In genomic region chr14:101241807-101242278, GRCh38 we compare ENCODE assay signal across 22 cellular contexts.
A peak's percentile ranks its signal among the peaks of the same experiment; 100 is the strongest.
DNase-seq lines count a peak whose midpoint lies in the region; ATAC-seq and TF ChIP-seq lines count a peak whose summit lies in the region.
"Had no signal": no experiment of that assay in that cellular context is flagged by ENCODE, and none has a peak within 500 bp of the region (broad histone marks: within the 10 kb centered on the region; RNA-seq: fewer than 3 reads in every experiment).

No MANE protein-coding gene starts in this region.

- TF ChIP-seq CTCF in Peyer's patch (IDR thresholded peaks at IDR 0.05) = no peak
- no peak for TF ChIP-seq CTCF in GM20000 (IDR thresholded peaks at IDR 0.05; ENCODE audit: extremely low read depth, missing control alignments)

- ATAC-seq in Right ventricle myocardium superior (ENCODE audit: poor library complexity) (no peak), GM19351 (IDR thresholded peaks at IDR 0.05; ENCODE audit: unreplicated experiment) (no peak)
- ATAC-seq: left lung, right cardiac atrium had no signal

- H3K18ac ChIP-seq in mesenchymal stem cell (ENCODE audit: low read depth in 1 of 2, low read length in 2 of 2) = no peak overlapping the region

- H3K9ac ChIP-seq in mesenchymal stem cell (ENCODE audit: low read length) = no peak overlapping the region
- H3K9ac ChIP-seq: parathyroid adenoma had no signal

- H2BK15ac ChIP-seq in mesenchymal stem cell (ENCODE audit: low read depth, poor library complexity, severe bottlenecking) = no peak overlapping the region

- H3K23ac ChIP-seq in mesenchymal stem cell (ENCODE audit: low read length in 2 of 2) = no peak overlapping the region

- H3K27me3 ChIP-seq in Peyer's patch (no peaks in the 10 kb centered on the region), mesenchymal stem cell (ENCODE audit: control insufficient read depth in 1 of 2, insufficient read depth in 1 of 2, low read length in 2 of 2) (peaks cover 23 to 38% of the 10 kb centered on the region in 2 experiments)
- H3K27me3 ChIP-seq: ascending aorta had no signal

- H2BK120ac ChIP-seq in mesenchymal stem cell (ENCODE audit: low read depth, low read length) = no peak overlapping the region

- H3K27ac ChIP-seq in Peyer's patch = no peak overlapping the region
- H3K27ac ChIP-seq in mesenchymal stem cell (ENCODE audit: low read length, poor library complexity, severe bottlenecking) = no peak overlapping the region
- H3K27ac ChIP-seq: ascending aorta, left lung, parathyroid adenoma, thoracic aorta had no signal

- no peak overlapping the region for H3K14ac ChIP-seq in mesenchymal stem cell (ENCODE audit: low read length in 2 of 2)

- no peak overlapping the region for H4K91ac ChIP-seq in mesenchymal stem cell (ENCODE audit: low read length)

- no peaks in the 10 kb centered on the region for H3K9me3 ChIP-seq in Peyer's patch
- H3K9me3 ChIP-seq in mesenchymal stem cell (ENCODE audit: control insufficient read depth, low read length) = no peaks in the 10 kb centered on the region
- H3K9me3 ChIP-seq: ascending aorta, left lung, thoracic aorta had no signal

- no peaks in the 10 kb centered on the region for H3K79me1 ChIP-seq in mesenchymal stem cell (replicated peaks; ENCODE audit: low read length, poor library complexity, severe bottlenecking)

- H3K4me3 ChIP-seq in Peyer's patch = no peak overlapping the region
- no peak overlapping the region for H3K4me3 ChIP-seq in mesenchymal stem cell (ENCODE audit: insufficient read depth in 1 of 2, low read depth in 1 of 2, low read length in 2 of 2)
- H3K4me3 ChIP-seq: ascending aorta, left lung, thoracic aorta had no signal

- H2BK5ac ChIP-seq in mesenchymal stem cell (ENCODE audit: low read depth, low read length, poor library complexity, severe bottlenecking) = no peak overlapping the region

- H3K4ac ChIP-seq in mesenchymal stem cell (ENCODE audit: low read depth in 1 of 2, low read length in 2 of 2) = no peak overlapping the region

- H2BK12ac ChIP-seq in mesenchymal stem cell (ENCODE audit: low read length in 2 of 2) = no peak overlapping the region

- DNase-seq in H4 (ENCODE audit: low spot score) (peak; percentile 39), Peyer's patch (peak in 2 of 3 donors; percentile 24 to 30), iPS-NIHi11 (ENCODE audit: low spot score) (peak; percentile 65), mesenchymal stem cell (no peak), Right ventricle myocardium superior (no peak), GM20000 (ENCODE audit: low spot score) (no peak)
- DNase-seq: activated CD4-positive, alpha-beta memory T cell treated with anti-CD3 and anti-CD28 coated beads for 36 hours; caudate nucleus; GDM1; HCEC 1CT; left lung; NCI-H1092 treated with DMSO at 0.1 percent for 48 hours; NCI-H1930; NCI-H345; NCI-H748 treated with DMSO at 0.1 percent for 48 hours; stimulated activated CD4-positive, alpha-beta T cell treated with anti-CD3 and anti-CD28 coated beads, Interleukin-4, amount 100 ng/mL, for 4 hours; stimulated activated naive CD4-positive, alpha-beta T cell treated with Interleukin-2 at 50 U/mL for 16 hours had no signal

- intact Hi-C loops in Right ventricle myocardium superior (cut with DNase I) = no loop called here

- H4K8ac ChIP-seq in mesenchymal stem cell (ENCODE audit: low read length) = no peak overlapping the region

- H3K4me1 ChIP-seq in Peyer's patch (no peaks in the 10 kb centered on the region), mesenchymal stem cell (ENCODE audit: control insufficient read depth, insufficient read depth, low read depth, low read length) (peaks cover 2% of the 10 kb centered on the region)
- H3K4me1 ChIP-seq: ascending aorta, left lung, parathyroid adenoma had no signal

- H3K4me2 ChIP-seq in mesenchymal stem cell (ENCODE audit: low read length, poor library complexity, severe bottlenecking) = no peak overlapping the region

- H2AK5ac ChIP-seq in mesenchymal stem cell (ENCODE audit: low read length, severe bottlenecking) = no peak overlapping the region

- 65% methylated on average over 10 of the region's 10 CpGs for WGBS in mesenchymal stem cell

- H2AFZ ChIP-seq in mesenchymal stem cell (ENCODE audit: low read depth, low read length) = no peak overlapping the region
- H2AFZ ChIP-seq: parathyroid adenoma had no signal

- no peaks in the 10 kb centered on the region for H3K36me3 ChIP-seq in Peyer's patch
- H3K36me3 ChIP-seq in mesenchymal stem cell (ENCODE audit: control insufficient read depth in 1 of 2, insufficient read depth in 2 of 2, low read depth in 1 of 2, low read length in 2 of 2) = no peaks in the 10 kb centered on the region
- H3K36me3 ChIP-seq: ascending aorta, left lung, thoracic aorta had no signal

- TF ChIP-seq POLR2A in Peyer's patch (IDR thresholded peaks at IDR 0.05) = no peak

Comparison
In these comparisons a context has a peak if more than half of its experiments do, and no peak if none do; other contexts are left out.
1. DNase-seq: peak in H4 (single experiment), Peyer's patch (2 of 3) and iPS-NIHi11 (single experiment); none in mesenchymal stem cell (single experiment), Right ventricle myocardium superior (single experiment) and GM20000 (single experiment).